In genomic region chr20:63660174-63660573, GRCh38 we compare ENCODE assay signal across 6 cellular contexts. TPM values are rescaled to one million over a fixed set of nuclear protein-coding genes. Genes with fewer than 3 reads are reported as not detected.
A peak's percentile ranks its signal among the peaks of the same experiment; 100 is the strongest.
DNase-seq lines count a peak whose midpoint lies in the region; ATAC-seq and TF ChIP-seq lines count a peak whose summit lies in the region.
"Not testable (repeated sequence)": the region's sequence is repeated elsewhere in the genome, so short reads cannot be mapped to it uniquely, and the experiment has no call there.
"Had no signal": no experiment of that assay in that cellular context is flagged by ENCODE, and none has a peak within 500 bp of the region (broad histone marks: within the 10 kb centered on the region; RNA-seq: fewer than 3 reads in every experiment).

No MANE protein-coding gene starts in this region.

- H3K27me3 Mint-ChIP-seq in HFFc6 (ENCODE audit: insufficient read depth); activated T-cell treated with anti-CD3 and anti-CD28 coated beads, Interleukin-2, amount 50 U/mL, for 72 hours (ENCODE audit: low read depth): not testable (repeated sequence)
- H3K27me3 Mint-ChIP-seq in endothelial cell (ENCODE audit: unreplicated experiment): peaks cover 18% of the 10 kb centered on the region

- peak overlapping the region; percentile 16; the same call in 1 of the 2 replicates for H3K27ac Mint-ChIP-seq in HFFc6
- not testable (repeated sequence) for H3K27ac Mint-ChIP-seq in activated T-cell treated with anti-CD3 and anti-CD28 coated beads, Interleukin-2, amount 50 U/mL, for 72 hours; endothelial cell (ENCODE audit: unreplicated experiment); stimulated activated effector memory CD8-positive, alpha-beta T cell treated with anti-CD3 and anti-CD28 coated beads, Interleukin-12 subunit alpha, Interleukin-12 subunit beta, amount 100 ng/mL, for 72 hours

- H3K4me1 Mint-ChIP-seq in HFFc6 (ENCODE audit: low read depth): peaks cover 16% of the 10 kb centered on the region
- peaks cover 17% of the 10 kb centered on the region for H3K4me1 Mint-ChIP-seq in activated T-cell treated with anti-CD3 and anti-CD28 coated beads, Interleukin-2, amount 50 U/mL, for 72 hours (ENCODE audit: low read depth)
- H3K4me1 Mint-ChIP-seq in endothelial cell (ENCODE audit: unreplicated experiment): peaks cover 18% of the 10 kb centered on the region
- peaks cover 26% of the 10 kb centered on the region for H3K4me1 Mint-ChIP-seq in stimulated activated effector memory CD8-positive, alpha-beta T cell treated with anti-CD3 and anti-CD28 coated beads, Interleukin-12 subunit alpha, Interleukin-12 subunit beta, amount 100 ng/mL, for 72 hours

- H3K9me3 Mint-ChIP-seq in HFFc6; activated T-cell treated with anti-CD3 and anti-CD28 coated beads, Interleukin-2, amount 50 U/mL, for 72 hours; endothelial cell (ENCODE audit: unreplicated experiment); stimulated activated effector memory CD8-positive, alpha-beta T cell treated with anti-CD3 and anti-CD28 coated beads, Interleukin-12 subunit alpha, Interleukin-12 subunit beta, amount 100 ng/mL, for 72 hours: not testable (repeated sequence)

- not testable (repeated sequence) for ATAC-seq in activated T-cell treated with anti-CD3 and anti-CD28 coated beads, Interleukin-2, amount 50 U/mL, for 72 hours (replicated peaks in 1 of 2); stimulated activated effector memory CD8-positive, alpha-beta T cell treated with anti-CD3 and anti-CD28 coated beads, Interleukin-12 subunit alpha, Interleukin-12 subunit beta, amount 100 ng/mL, for 72 hours

- not testable (repeated sequence) for H3K36me3 Mint-ChIP-seq in HFFc6 (ENCODE audit: low read depth); activated T-cell treated with anti-CD3 and anti-CD28 coated beads, Interleukin-2, amount 50 U/mL, for 72 hours (ENCODE audit: insufficient read depth in 2 of 2); endothelial cell (ENCODE audit: low read depth, unreplicated experiment)
- H3K36me3 Mint-ChIP-seq in stimulated activated effector memory CD8-positive, alpha-beta T cell treated with anti-CD3 and anti-CD28 coated beads, Interleukin-12 subunit alpha, Interleukin-12 subunit beta, amount 100 ng/mL, for 72 hours: peaks cover 36% of the 10 kb centered on the region

- DNase-seq in HFFc6; activated T-cell treated with anti-CD3 and anti-CD28 coated beads, Interleukin-2, amount 50 U/mL, for 72 hours; endothelial cell (ENCODE audit: low spot score); stimulated activated effector memory CD8-positive, alpha-beta T cell treated with anti-CD3 and anti-CD28 coated beads, Interleukin-12 subunit alpha, Interleukin-12 subunit beta, amount 100 ng/mL, for 72 hours (ENCODE audit: low spot score in 2 of 2): not testable (repeated sequence)

- TF ChIP-seq CTCF in HFFc6 (IDR thresholded peaks at IDR 0.05); endothelial cell (IDR thresholded peaks at IDR 0.05; ENCODE audit: unreplicated experiment): not testable (repeated sequence)

- peak overlapping the region; percentile 99; the same call in 1 of the 2 replicates for H3K4me3 Mint-ChIP-seq in HFFc6
- H3K4me3 Mint-ChIP-seq in activated T-cell treated with anti-CD3 and anti-CD28 coated beads, Interleukin-2, amount 50 U/mL, for 72 hours: peak overlapping the region; percentile 90 to 98
- peak overlapping the region; percentile 96 for H3K4me3 Mint-ChIP-seq in endothelial cell (ENCODE audit: unreplicated experiment)
- H3K4me3 Mint-ChIP-seq in stimulated activated effector memory CD8-positive, alpha-beta T cell treated with anti-CD3 and anti-CD28 coated beads, Interleukin-12 subunit alpha, Interleukin-12 subunit beta, amount 100 ng/mL, for 72 hours: peak overlapping the region; percentile 94

RNA-seq across cellular contexts. Expression of gene RTEL1, which starts 2.1 kb away (rescaled TPM):
- 10 to 100 TPM; 19.0 to 26.8 (median 22.7) TPM for total RNA-seq in HFFc6 (2021; fragmentation: NEBNext Ultra II Directional; extraction: Animal tissue kit (Norgen Biotek cat#: 25700))
- 10 to 100 TPM; 26.8 to 34.6 TPM for total RNA-seq in activated T-cell treated with anti-CD3 and anti-CD28 coated beads, Interleukin-2, amount 50 U/mL, for 72 hours
- total RNA-seq in endothelial cell (ENCODE audit: unreplicated experiment): 20.2 TPM

RNA-seq across cellular contexts. Expression of gene STMN3, which starts 7.0 kb away (rescaled TPM):
- 1 to 10 TPM in 5 of 6 experiments, under 1 TPM in 1; 0.77 to 3.2 (median 1.5) TPM for total RNA-seq in HFFc6 (2021; fragmentation: NEBNext Ultra II Directional; extraction: Animal tissue kit (Norgen Biotek cat#: 25700))
- 10 to 100 TPM; 14.4 to 21.8 TPM for total RNA-seq in activated T-cell treated with anti-CD3 and anti-CD28 coated beads, Interleukin-2, amount 50 U/mL, for 72 hours
- total RNA-seq in endothelial cell (ENCODE audit: unreplicated experiment): 12.8 TPM

RNA-seq across cellular contexts. Expression of gene GMEB2, which starts 33.3 kb away (rescaled TPM):
- 10 to 100 TPM; 10.9 to 12.4 (median 12.0) TPM for total RNA-seq in HFFc6 (2021; fragmentation: NEBNext Ultra II Directional; extraction: Animal tissue kit (Norgen Biotek cat#: 25700))
- 10 to 100 TPM; 17.5 to 22.8 TPM for total RNA-seq in activated T-cell treated with anti-CD3 and anti-CD28 coated beads, Interleukin-2, amount 50 U/mL, for 72 hours
- total RNA-seq in endothelial cell (ENCODE audit: unreplicated experiment): 11.2 TPM

RNA-seq across cellular contexts. Expression of gene TNFRSF6B, which starts 36.3 kb away (rescaled TPM):
- 1 to 10 TPM in 3 of 6 experiments, under 1 TPM in 3; 0.33 to 1.8 (median 1.1) TPM for total RNA-seq in HFFc6 (2021; fragmentation: NEBNext Ultra II Directional; extraction: Animal tissue kit (Norgen Biotek cat#: 25700))
- 1 to 10 TPM; 1.0 to 1.2 TPM for total RNA-seq in activated T-cell treated with anti-CD3 and anti-CD28 coated beads, Interleukin-2, amount 50 U/mL, for 72 hours
- total RNA-seq in endothelial cell (ENCODE audit: unreplicated experiment): not detected
- total RNA-seq: H7; T-helper 2 cell treated with Interferon-gamma antibody and Interleukin-4, amounts not matched to agents 100 ng/mL and 5 ng/mL, for 36 hours had no signal

RNA-seq across cellular contexts. Expression of gene ARFRP1, which starts 47.6 kb away (rescaled TPM):
- 10 to 100 TPM; 35.1 to 44.2 (median 37.4) TPM for total RNA-seq in HFFc6 (2021; fragmentation: NEBNext Ultra II Directional; extraction: Animal tissue kit (Norgen Biotek cat#: 25700))
- 10 to 100 TPM; 55.1 to 70.9 TPM for total RNA-seq in activated T-cell treated with anti-CD3 and anti-CD28 coated beads, Interleukin-2, amount 50 U/mL, for 72 hours
- 33.4 TPM for total RNA-seq in endothelial cell (ENCODE audit: unreplicated experiment)
